ENCODE assay signal across 19 cellular contexts in the genomic region with DNA sequence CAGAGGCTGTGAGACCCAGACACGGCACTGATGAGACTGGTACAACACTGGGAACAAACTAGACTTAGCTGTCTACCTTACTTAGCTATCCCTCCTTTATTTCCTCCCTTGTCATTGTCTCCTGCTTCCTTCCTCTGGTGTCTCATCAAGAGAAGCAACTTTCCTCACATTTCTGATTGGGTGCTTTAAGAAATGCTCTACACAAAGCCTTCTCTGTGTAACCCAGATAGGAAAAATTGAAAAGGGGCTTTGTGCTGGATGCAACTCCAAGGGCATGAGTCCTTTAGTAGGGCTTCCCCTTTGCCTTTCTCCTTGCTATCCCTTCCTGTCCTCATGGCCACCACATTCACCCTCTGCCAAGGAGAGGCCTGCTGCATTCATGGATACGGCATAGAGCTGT.
A peak's percentile ranks its signal among the peaks of the same experiment; 100 is the strongest.
DNase-seq lines count a peak whose midpoint lies in the region; ATAC-seq, FAIRE-seq and TF ChIP-seq lines count a peak whose summit lies in the region.
"Had no signal": no experiment of that assay in that cellular context is flagged by ENCODE, and none has a peak within 500 bp of the region (broad histone marks: within the 10 kb centered on the region; RNA-seq: fewer than 3 reads in every experiment).

No MANE protein-coding gene starts in this region.

- H3K36me3 Mint-ChIP-seq in nephron (ENCODE audit: low read depth): peaks cover 3% of the 10 kb centered on the region

- no peaks in the 10 kb centered on the region for H3K27me3 Mint-ChIP-seq in nephron (ENCODE audit: low read depth)

- 88% methylated on average over 1 of the region's 2 CpGs for WGBS in HepG2 (ENCODE audit: low lambda C conversion rate)
- WGBS in right lobe of liver (ENCODE audit: insufficient coverage, low coverage, low lambda C conversion rate, missing lambda C conversion rate): 78% methylated on average over 1 of the region's 2 CpGs
- 73% methylated on average over 2 of the region's 2 CpGs for whole genome bisulfite sequencing in mammary epithelial cell (ENCODE audit: low coverage, missing lambda C conversion rate)

- H3K27ac Mint-ChIP-seq in nephron: peak overlapping the region; percentile 6 to 96 (median 42)
- H3K27ac Mint-ChIP-seq: HFFc6 had no signal

- H2AFZ ChIP-seq in HepG2 (ENCODE audit: low read length) (peak overlapping the region; percentile 46), mammary epithelial cell (ENCODE audit: low read depth, low read length) (peak overlapping the region; percentile 23)

- no peaks in the 10 kb centered on the region for H3K9me3 Mint-ChIP-seq in nephron

- intact Hi-C loops in HepG2 (cut with micrococcal nuclease; ENCODE audit: unreplicated experiment) (no loop called here), right lobe of liver (cut with DNase I) (no loop called here), mammary epithelial cell (cut with micrococcal nuclease) (no loop called here)

- in situ Hi-C loops in HepG2 (cut with HindIII; ENCODE audit: extremely low pct_ligation_motif_present, low pct_unique_long_range_greater_than_20kb) (no loop called here), mammary epithelial cell (cut with MboI; ENCODE audit: low sequenced_read_pairs in 2 of 2) (no loop called here)

- POLR2A ChIA-PET in HepG2 (lab: Yijun Ruan, JAX): interaction anchor here (0.8 kb wide), 1 partner anchor 157 kb away, joined by 3 read pairs; no protein-coding TSS in a partner anchor

- CTCF ChIA-PET in HepG2 (lab: Yijun Ruan, JAX; ENCODE audit: low intra/inter-chr PET ratio, low total read pairs): no interaction called here
- CTCF ChIA-PET in mammary epithelial cell (lab: Charles Lee; ENCODE audit: low non-redundant PET): no interaction called here

- H3K9me3 ChIP-seq in HepG2 (ENCODE audit: low read length): no peaks in the 10 kb centered on the region
- H3K9me3 ChIP-seq in right lobe of liver: no peaks in the 10 kb centered on the region
- H3K9me3 ChIP-seq in mammary epithelial cell (replicated peaks; ENCODE audit: insufficient read depth, low read length): no peaks in the 10 kb centered on the region
- H3K9me3 ChIP-seq: BLaER1 treated with 17β-estradiol and CSF1 and Interleukin-3, amounts not matched to agents 10 nM and 100 nM had no signal

- peak; percentile 8 for DNase-seq in HepG2 (ENCODE audit: low spot score)
- no peak for DNase-seq in right lobe of liver
- no peak for DNase-seq in mammary epithelial cell
- no peak for DNase-seq in pons (ENCODE audit: low spot score)
- DNase-seq in hypothalamus (lab: John Stamatoyannopoulos, UW): no peak
- DNase-seq: EL; HFFc6; IMR-90; Karpas-422; NCI-H1105 treated with DMSO at 0.1 percent for 48 hours; NCI-H187 treated with DMSO at 0.1 percent for 48 hours; NCI-H446 treated with DMSO at 0.1 percent for 48 hours; NK-92 treated with Interleukin-12 subunit alpha and Interleukin-12 subunit beta, amount 100 ng/mL, for 24 hours had no signal

- H3K27me3 ChIP-seq in HepG2 (ENCODE audit: control insufficient read depth in 1 of 2, insufficient read depth in 2 of 2, low read length in 2 of 2): no peaks in the 10 kb centered on the region
- no peaks in the 10 kb centered on the region for H3K27me3 ChIP-seq in right lobe of liver
- no peaks in the 10 kb centered on the region for H3K27me3 ChIP-seq in mammary epithelial cell (ENCODE audit: insufficient read depth, low read length)
- H3K27me3 ChIP-seq: BLaER1 treated with 17β-estradiol and CSF1 and Interleukin-3, amounts not matched to agents 10 nM and 100 nM had no signal

- BruUV-seq in HepG2 (replicated peaks; lab: Mats Ljungman, UMichigan): no TSS peak
- BruUV-seq in mammary epithelial cell (replicated peaks; lab: Mats Ljungman, UMichigan): no TSS peak

- H3K36me3 ChIP-seq in HepG2 (replicated peaks in 1 of 2; ENCODE audit: control insufficient read depth in 1 of 2, insufficient read depth in 2 of 2, low read length in 2 of 2): no peaks in the 10 kb centered on the region
- H3K36me3 ChIP-seq in right lobe of liver: no peaks in the 10 kb centered on the region
- H3K36me3 ChIP-seq in mammary epithelial cell (ENCODE audit: insufficient read depth, low read length): no peaks in the 10 kb centered on the region

- H3K9ac ChIP-seq in HepG2 (ENCODE audit: insufficient read depth, low read depth, low read length): no peak overlapping the region
- no peak overlapping the region for H3K9ac ChIP-seq in mammary epithelial cell (ENCODE audit: insufficient read depth, low read length)
- H3K9ac ChIP-seq: BLaER1 treated with 17β-estradiol and CSF1 and Interleukin-3, amounts not matched to agents 10 nM and 100 nM had no signal

- no peak for FAIRE-seq in HepG2 (lab: Jason Lieb, UNC)
- FAIRE-seq: A204.1, H1 had no signal

- TF ChIP-seq POLR2A in HepG2 (IDR thresholded peaks at IDR 0.05; ENCODE audit: insufficient read depth in 1 of 2, low read depth in 2 of 2, low read length in 2 of 2) (no peak), right lobe of liver (IDR thresholded peaks at IDR 0.05) (no peak)

- peak; percentile 50 for ATAC-seq in HepG2
- ATAC-seq in right lobe of liver: no peak
- no peak for ATAC-seq in HG02610 (IDR thresholded peaks at IDR 0.05; ENCODE audit: unreplicated experiment)
- no peak for ATAC-seq in esophagus mucosa

- H3K4me1 Mint-ChIP-seq in nephron: peaks cover 11% of the 10 kb centered on the region

- H3K4me2 ChIP-seq in HepG2 (ENCODE audit: low read depth, low read length) (no peak overlapping the region), mammary epithelial cell (ENCODE audit: insufficient read depth, low read depth, low read length) (no peak overlapping the region)
- H3K4me2 ChIP-seq: BLaER1 treated with 17β-estradiol and CSF1 and Interleukin-3, amounts not matched to agents 10 nM and 100 nM had no signal

- TF ChIP-seq RAD21 in HepG2 (CRISPR knock-in tag; IDR thresholded peaks at IDR 0.05): no peak

- TF ChIP-seq CTCF in HepG2 (CRISPR knock-in tag; IDR thresholded peaks at IDR 0.05) (no peak), right lobe of liver (IDR thresholded peaks at IDR 0.05) (no peak), mammary epithelial cell (conservative IDR thresholded peaks at IDR 0.05 in 1 of 2, IDR thresholded peaks at IDR 0.05 in 1 of 2; ENCODE audit: extremely low read depth in 1 of 2, insufficient read depth in 1 of 2, low read depth in 1 of 2, low read length in 2 of 2) (no peak), nephron (IDR thresholded peaks at IDR 0.05; ENCODE audit: unreplicated experiment in 3 of 3) (no peak)

- H3K4me3 Mint-ChIP-seq in nephron: no peak overlapping the region
- H3K4me3 Mint-ChIP-seq: HFFc6 had no signal

- H3K79me2 ChIP-seq in HepG2 (ENCODE audit: insufficient read depth, low read length): peaks cover 26% of the 10 kb centered on the region
- no peaks in the 10 kb centered on the region for H3K79me2 ChIP-seq in mammary epithelial cell (ENCODE audit: insufficient read depth, low read length)

- peaks cover 35% of the 10 kb centered on the region for H3K4me1 ChIP-seq in HepG2 (ENCODE audit: insufficient read depth, low read length)
- no peaks in the 10 kb centered on the region for H3K4me1 ChIP-seq in right lobe of liver
- peaks cover 51% of the 10 kb centered on the region for H3K4me1 ChIP-seq in mammary epithelial cell (ENCODE audit: insufficient read depth, low read length)

- dilution Hi-C loops in mammary epithelial cell (cut with HindIII; ENCODE audit: low sequenced_read_pairs): loop anchor here (5.0 kb wide), 1 partner anchor 43 kb away; no protein-coding TSS in a partner anchor

- H3K4me3 ChIP-seq in HepG2 (replicated peaks in 1 of 3; ENCODE audit: insufficient read depth in 1 of 3, low read depth in 2 of 3, low read length in 3 of 3): no peak overlapping the region
- H3K4me3 ChIP-seq in right lobe of liver: no peak overlapping the region
- H3K4me3 ChIP-seq in mammary epithelial cell (replicated peaks in 1 of 3; ENCODE audit: insufficient read depth in 1 of 3, low read depth in 2 of 3, low read length in 3 of 3): no peak overlapping the region
- H3K4me3 ChIP-seq: BLaER1 treated with 17β-estradiol and CSF1 and Interleukin-3, amounts not matched to agents 10 nM and 100 nM had no signal

- H4K20me1 ChIP-seq in HepG2 (ENCODE audit: insufficient read depth, low read length) (no peaks in the 10 kb centered on the region), mammary epithelial cell (ENCODE audit: insufficient read depth, low read length) (no peaks in the 10 kb centered on the region)
- H4K20me1 ChIP-seq: BLaER1 treated with 17β-estradiol and CSF1 and Interleukin-3, amounts not matched to agents 10 nM and 100 nM had no signal

- no peak overlapping the region for H3K27ac ChIP-seq in HepG2 (ENCODE audit: extremely low read length, insufficient read depth, low read length)
- no peak overlapping the region for H3K27ac ChIP-seq in right lobe of liver
- no peak overlapping the region for H3K27ac ChIP-seq in mammary epithelial cell (ENCODE audit: insufficient read depth, low read depth, low read length)
- H3K27ac ChIP-seq: BLaER1 treated with 17β-estradiol and CSF1 and Interleukin-3, amounts not matched to agents 10 nM and 100 nM had no signal

- TF ChIP-seq EP300 in HepG2 (IDR thresholded peaks at IDR 0.05; ENCODE audit: low read depth in 2 of 2, low read length in 2 of 2): no peak
- TF ChIP-seq EP300 in HepG2 (CRISPR knock-in tag; IDR thresholded peaks at IDR 0.05; ENCODE audit: borderline replicate concordance): no peak

TF ChIP-seq in HepG2, 621 proteins besides CTCF, POLR2A, EP300 and RAD21:
- TF ChIP-seq FOXM1 (CRISPR knock-in tag; IDR thresholded peaks at IDR 0.05): no peak
- 0 out of 2 replicates have a peak, but pooled peaks have one; percentile 26 for TF ChIP-seq ZMYM4 (CRISPR knock-in tag; IDR thresholded peaks at IDR 0.05)
